27 cellular contexts compared by ENCODE assay signal in genomic region chr1:111151838-111152237, GRCh38. TPM values are rescaled to one million over a fixed set of nuclear protein-coding genes. Genes with fewer than 3 reads are reported as not detected.
A peak's percentile ranks its signal among the peaks of the same experiment; 100 is the strongest.
DNase-seq lines count a peak whose midpoint lies in the region; ATAC-seq and TF ChIP-seq lines count a peak whose summit lies in the region.
"Had no signal": no experiment of that assay in that cellular context is flagged by ENCODE, and none has a peak within 500 bp of the region (broad histone marks: within the 10 kb centered on the region; RNA-seq: fewer than 3 reads in every experiment).

No MANE protein-coding gene starts in this region.

- TF ChIP-seq CTCF in Loucy (conservative IDR thresholded peaks at IDR 0.05; ENCODE audit: low read length) (no peak), endothelial cell (IDR thresholded peaks at IDR 0.05; ENCODE audit: unreplicated experiment) (no peak)

- H3K4me1 ChIP-seq in Loucy (ENCODE audit: insufficient read depth, low read length, poor library complexity, severe bottlenecking), result peaks cover 62% of the 10 kb centered on the region
- H3K4me1 ChIP-seq: gastrocnemius medialis, thyroid gland had no signal

- H3K79me2 ChIP-seq in Loucy (ENCODE audit: insufficient read depth, low read length), result peaks cover 98% of the 10 kb centered on the region

- H3K36me3 Mint-ChIP-seq in activated naive CD8-positive, alpha-beta T cell, result peaks cover 38% of the 10 kb centered on the region
- peaks cover 77% of the 10 kb centered on the region for H3K36me3 Mint-ChIP-seq in activated naive CD8-positive, alpha-beta T cell treated with anti-CD3 and anti-CD28 coated beads for 36 hours
- H3K36me3 Mint-ChIP-seq in endothelial cell (ENCODE audit: low read depth, unreplicated experiment), result peaks cover 77% of the 10 kb centered on the region
- H3K36me3 Mint-ChIP-seq in stimulated activated naive B cell treated with anti-CD40 and anti-IgM and Interleukin-4, amounts not matched to agents 10 μg/mL and 1 μg/mL and 100 μg/mL, for 72 hours, result peaks cover 49 to 70% of the 10 kb centered on the region in 2 donors

- no peaks in the 10 kb centered on the region for H3K27me3 ChIP-seq in Loucy (ENCODE audit: insufficient read depth, low read length, poor library complexity, severe bottlenecking)
- H3K27me3 ChIP-seq: gastrocnemius medialis, hepatocyte, neutrophil, thyroid gland, vagina had no signal

- H3K4me3 Mint-ChIP-seq in activated naive CD8-positive, alpha-beta T cell, result peak overlapping the region; percentile 51
- no peak overlapping the region for H3K4me3 Mint-ChIP-seq in activated naive CD8-positive, alpha-beta T cell treated with anti-CD3 and anti-CD28 coated beads for 36 hours
- H3K4me3 Mint-ChIP-seq in endothelial cell (ENCODE audit: unreplicated experiment), result peak overlapping the region; percentile 78
- peak overlapping the region in 1 of 2 donors; percentile 48 for H3K4me3 Mint-ChIP-seq in stimulated activated naive B cell treated with anti-CD40 and anti-IgM and Interleukin-4, amounts not matched to agents 10 μg/mL and 1 μg/mL and 100 μg/mL, for 72 hours
- H3K4me3 Mint-ChIP-seq: activated CD4-positive, alpha-beta T cell treated with anti-CD3 and anti-CD28 coated beads, Interleukin-2, amount 10 ng/mL, durations not matched to agents 24 days and 14 days; activated naive CD4-positive, alpha-beta T cell treated with anti-CD3 and anti-CD28 coated beads for 36 hours had no signal

- no peaks in the 10 kb centered on the region for H3K27me3 Mint-ChIP-seq in activated naive CD8-positive, alpha-beta T cell
- H3K27me3 Mint-ChIP-seq in activated naive CD8-positive, alpha-beta T cell treated with anti-CD3 and anti-CD28 coated beads for 36 hours, result no peaks in the 10 kb centered on the region
- H3K27me3 Mint-ChIP-seq in endothelial cell (ENCODE audit: unreplicated experiment), result no peaks in the 10 kb centered on the region
- no peaks in the 10 kb centered on the region for H3K27me3 Mint-ChIP-seq in stimulated activated naive B cell treated with anti-CD40 and anti-IgM and Interleukin-4, amounts not matched to agents 10 μg/mL and 1 μg/mL and 100 μg/mL, for 72 hours
- H3K27me3 Mint-ChIP-seq: activated CD4-positive, alpha-beta T cell treated with anti-CD3 and anti-CD28 coated beads, Interleukin-2, amount 10 ng/mL, durations not matched to agents 24 days and 14 days had no signal

- H3K9me2 ChIP-seq in Loucy (replicated peaks; ENCODE audit: low read depth, low read length), result no peaks in the 10 kb centered on the region

- no peak for ATAC-seq in stimulated activated naive B cell treated with anti-CD40 and anti-IgM and Interleukin-4, amounts not matched to agents 10 μg/mL and 1 μg/mL and 100 μg/mL, for 72 hours (replicated peaks)
- no peak for ATAC-seq in HG02852 (IDR thresholded peaks at IDR 0.05; ENCODE audit: unreplicated experiment)
- ATAC-seq: gastrocnemius medialis, PC-3, right cardiac atrium, SK-N-SH treated with all-trans-retinoic acid at 6 μM for 48 hours had no signal

- peaks cover 61% of the 10 kb centered on the region for H3K36me3 ChIP-seq in Loucy (ENCODE audit: insufficient read depth, low read length)

- peaks cover 82% of the 10 kb centered on the region for H3K4me1 Mint-ChIP-seq in activated naive CD8-positive, alpha-beta T cell (ENCODE audit: low read depth)
- peaks cover 75% of the 10 kb centered on the region for H3K4me1 Mint-ChIP-seq in activated naive CD8-positive, alpha-beta T cell treated with anti-CD3 and anti-CD28 coated beads for 36 hours
- H3K4me1 Mint-ChIP-seq in endothelial cell (ENCODE audit: unreplicated experiment), result peaks cover 64% of the 10 kb centered on the region
- H3K4me1 Mint-ChIP-seq in stimulated activated naive B cell treated with anti-CD40 and anti-IgM and Interleukin-4, amounts not matched to agents 10 μg/mL and 1 μg/mL and 100 μg/mL, for 72 hours, result peaks cover 46 to 78% of the 10 kb centered on the region in 2 donors

- peak overlapping the region; percentile 19 for H3K9ac ChIP-seq in Loucy (ENCODE audit: low read depth, low read length, poor library complexity, severe bottlenecking)

- no peaks in the 10 kb centered on the region for H3F3A ChIP-seq in Loucy (ENCODE audit: low read depth)

- no peaks in the 10 kb centered on the region for H3K9me3 Mint-ChIP-seq in activated naive CD8-positive, alpha-beta T cell (ENCODE audit: low read depth)
- peaks cover 2% of the 10 kb centered on the region for H3K9me3 Mint-ChIP-seq in activated naive CD8-positive, alpha-beta T cell treated with anti-CD3 and anti-CD28 coated beads for 36 hours
- H3K9me3 Mint-ChIP-seq in endothelial cell (ENCODE audit: unreplicated experiment), result no peaks in the 10 kb centered on the region
- H3K9me3 Mint-ChIP-seq in stimulated activated naive B cell treated with anti-CD40 and anti-IgM and Interleukin-4, amounts not matched to agents 10 μg/mL and 1 μg/mL and 100 μg/mL, for 72 hours, result peaks cover 0 to 2% of the 10 kb centered on the region in 2 donors
- H3K9me3 Mint-ChIP-seq: activated naive CD4-positive, alpha-beta T cell treated with anti-CD3 and anti-CD28 coated beads for 36 hours had no signal

- no peaks in the 10 kb centered on the region for H3K9me3 ChIP-seq in Loucy (ENCODE audit: insufficient read depth, low read depth, low read length)
- H3K9me3 ChIP-seq: gastrocnemius medialis, neutrophil, thyroid gland, vagina had no signal

- no peak overlapping the region for H2AFZ ChIP-seq in Loucy (ENCODE audit: low read length)
- H2AFZ ChIP-seq: hepatocyte had no signal

- H3K27ac Mint-ChIP-seq in activated naive CD8-positive, alpha-beta T cell, result peak overlapping the region; percentile 50
- H3K27ac Mint-ChIP-seq in activated naive CD8-positive, alpha-beta T cell treated with anti-CD3 and anti-CD28 coated beads for 36 hours, result no peak overlapping the region
- H3K27ac Mint-ChIP-seq in endothelial cell (ENCODE audit: unreplicated experiment), result peak overlapping the region; percentile 76
- peak overlapping the region; percentile 79 for H3K27ac Mint-ChIP-seq in stimulated activated naive B cell treated with anti-CD40 and anti-IgM and Interleukin-4, amounts not matched to agents 10 μg/mL and 1 μg/mL and 100 μg/mL, for 72 hours
- H3K27ac Mint-ChIP-seq: activated CD4-positive, alpha-beta T cell treated with anti-CD3 and anti-CD28 coated beads, Interleukin-2, amount 10 ng/mL, durations not matched to agents 24 days and 14 days; activated naive CD4-positive, alpha-beta T cell treated with anti-CD3 and anti-CD28 coated beads for 36 hours had no signal

- H3K4me2 ChIP-seq in Loucy (ENCODE audit: low read depth, low read length, poor library complexity, severe bottlenecking), result peak overlapping the region; percentile 63
- H3K4me2 ChIP-seq: hepatocyte, smooth muscle cell had no signal

- peak overlapping the region; percentile 48 for H3K4me3 ChIP-seq in Loucy (ENCODE audit: low read length, poor library complexity, severe bottlenecking)
- H3K4me3 ChIP-seq: gastrocnemius medialis, hepatocyte, smooth muscle cell, thyroid gland, vagina had no signal

- DNase-seq in activated naive CD8-positive, alpha-beta T cell treated with anti-CD3 and anti-CD28 coated beads for 36 hours, result no peak
- DNase-seq in endothelial cell (ENCODE audit: low spot score) (no peak), NCI-H2196 treated with DMSO at 0.1 percent for 48 hours (lab: John Stamatoyannopoulos, UW; ENCODE audit: unreplicated experiment) (no peak)
- no peak for DNase-seq in stimulated activated naive B cell treated with anti-CD40 and anti-IgM and Interleukin-4, amounts not matched to agents 10 μg/mL and 1 μg/mL and 100 μg/mL, for 72 hours
- DNase-seq in activated CD4-positive, CD25-positive, alpha-beta regulatory T cell (lab: John Stamatoyannopoulos, UW), result no peak
- DNase-seq: activated CD4-positive, alpha-beta T cell treated with anti-CD3 and anti-CD28 coated beads, Interleukin-2, amount 10 ng/mL, durations not matched to agents 24 days and 14 days; activated naive CD4-positive, alpha-beta T cell treated with anti-CD3 and anti-CD28 coated beads for 36 hours; anterior cingulate cortex; gastrocnemius medialis; KBM-7; NCI-H1417; NCI-H2081; NCI-H226; NCI-H526 treated with DMSO at 0.1 percent for 48 hours; NK-92 treated with Interleukin-12 subunit alpha and Interleukin-12 subunit beta, amount 100 ng/mL, for 24 hours; PC-3; right cardiac atrium; T-helper 9 cell; thyroid gland had no signal

- H4K20me1 ChIP-seq in Loucy (ENCODE audit: insufficient read depth, low read length, poor library complexity, severe bottlenecking), result peaks cover 72% of the 10 kb centered on the region

RNA-seq across cellular contexts. Expression of gene CEPT1, which starts 11.8 kb away (rescaled TPM):
- 10 to 100 TPM; 34.8 to 35.9 TPM for total RNA-seq in activated naive CD8-positive, alpha-beta T cell treated with anti-CD3 and anti-CD28 coated beads for 36 hours
- total RNA-seq in endothelial cell (ENCODE audit: unreplicated experiment), result 127 TPM

RNA-seq across cellular contexts. Expression of gene DRAM2, which starts 11.9 kb away (rescaled TPM):
- 10 to 100 TPM; 25.6 to 26.8 TPM for total RNA-seq in activated naive CD8-positive, alpha-beta T cell treated with anti-CD3 and anti-CD28 coated beads for 36 hours
- total RNA-seq in endothelial cell (ENCODE audit: unreplicated experiment), result 79.8 TPM

RNA-seq across cellular contexts. Expression of gene DENND2D, which starts 48.6 kb away (rescaled TPM):
- total RNA-seq in activated naive CD8-positive, alpha-beta T cell treated with anti-CD3 and anti-CD28 coated beads for 36 hours, result 100 to 1,000 TPM; 201 to 203 TPM
- total RNA-seq in endothelial cell (ENCODE audit: unreplicated experiment), result 3.6 TPM

Comparison
In these comparisons a context has a peak if more than half of its experiments do, and no peak if none do; other contexts are left out.
1. RNA of gene DENND2D, which starts 48.6 kb away (total RNA-seq): 201 to 203 TPM in activated naive CD8-positive, alpha-beta T cell treated with anti-CD3 and anti-CD28 coated beads for 36 hours; 3.6 TPM in endothelial cell (single experiment); every median in the first group is over 10 times any median in the second.